8 cellular contexts compared by ENCODE assay signal in genomic region chr14:77799863-77800730, GRCh38.
A peak's percentile ranks its signal among the peaks of the same experiment; 100 is the strongest.
DNase-seq lines count a peak whose midpoint lies in the region; ATAC-seq and TF ChIP-seq lines count a peak whose summit lies in the region.

Gene ADCK1, plus strand, starts transcription at chr14:77800109. Its CDS starts 18,870 bp downstream, at chr14:77818979.

- H3K4me3 ChIP-seq in mucosa of stomach (ENCODE audit: low read length): peak within 1 kb of the TSS; percentile 96

- H3K4me1 ChIP-seq in mucosa of stomach (ENCODE audit: control insufficient read depth, insufficient read depth, low read length): peaks cover 6% of the 10 kb centered on the region

- peak within 1 kb of the TSS; percentile 88 for H3K9ac ChIP-seq in mucosa of stomach (ENCODE audit: low read length)

- DNase-seq in DMS153 treated with DMSO at 0.1 percent for 48 hours (lab: John Stamatoyannopoulos, UW; ENCODE audit: unreplicated experiment): peak; percentile 61
- DNase-seq in HuH-7.5 (ENCODE audit: low spot score): peak; percentile 66
- peak; percentile 85 for DNase-seq in OCI-M1 (lab: John Stamatoyannopoulos, UW)
- peak; percentile 85 for DNase-seq in activated T-cell treated with anti-CD3 and anti-CD28 coated beads, Interleukin-2, amount 50 U/mL, for 1 hour
- peak; percentile 88 to 90 for DNase-seq in erythroblast (lab: John Stamatoyannopoulos, UW)
- peak; percentile 61 to 64 for DNase-seq in stimulated activated CD8-positive, alpha-beta memory T cell treated with anti-CD3 and anti-CD28 coated beads, Interleukin-7, amount 100 ng/mL, for 1 hour (ENCODE audit: low read depth in 2 of 2)

- H3K36me3 ChIP-seq in mucosa of stomach (ENCODE audit: control insufficient read depth, insufficient read depth, low read length): no peaks in the 10 kb centered on the region

- TF ChIP-seq POLR2A in erythroblast (IDR thresholded peaks at IDR 0.05; ENCODE audit: low read length): peak; percentile 80

- ATAC-seq in GM21528 (IDR thresholded peaks at IDR 0.05; ENCODE audit: low FRiP score, unreplicated experiment): peak; percentile 97

- H3K27me3 ChIP-seq in mucosa of stomach (ENCODE audit: control insufficient read depth, insufficient read depth, low read length): no peaks in the 10 kb centered on the region

- no peaks in the 10 kb centered on the region for H3K9me3 ChIP-seq in mucosa of stomach (ENCODE audit: control insufficient read depth, low read length)

Comparison
In these comparisons a context has a peak if more than half of its experiments do, and no peak if none do; other contexts are left out.
1. Peak in every context shown above with its lines: DNase-seq, ATAC-seq and H3K4me3 ChIP-seq.